ENCODE assay signal across 8 cellular contexts in genomic region chr2:96022701-96023522, GRCh38. TPM values are rescaled to one million over a fixed set of nuclear protein-coding genes. Genes with fewer than 3 reads are reported as not detected.
DNase-seq lines count a peak whose midpoint lies in the region; ATAC-seq, FAIRE-seq and TF ChIP-seq lines count a peak whose summit lies in the region.
"Not testable (repeated sequence)": the region's sequence is repeated elsewhere in the genome, so short reads cannot be mapped to it uniquely, and the experiment has no call there.

No MANE protein-coding gene starts in this region.

- not testable (repeated sequence) for H3K4me3 ChIP-seq in CD8-positive, alpha-beta T cell (ENCODE audit: low read depth, low read length); astrocyte of the spinal cord (ENCODE audit: low read depth, low read length); neutrophil (ENCODE audit: low read depth in 1 of 2, low read length in 1 of 2)

- peak; percentile 63 for TF ChIP-seq CTCF in CD8-positive, alpha-beta T cell (IDR thresholded peaks at IDR 0.05)
- peak; percentile 80 for TF ChIP-seq CTCF in astrocyte of the spinal cord (IDR thresholded peaks at IDR 0.05; ENCODE audit: low read depth, low read length)
- TF ChIP-seq CTCF in neutrophil (IDR thresholded peaks at IDR 0.05), result peak; percentile 60

- in situ Hi-C loops in astrocyte of the spinal cord (cut with HindIII; ENCODE audit: low sequenced_read_pairs), result not testable (repeated sequence)

- DNase-seq in CD8-positive, alpha-beta T cell, result peak; percentile 38 to 84 (median 57)
- DNase-seq in HTR-8/SVneo (ENCODE audit: insufficient read length, low spot score) (peak; percentile 85), astrocyte of the spinal cord (ENCODE audit: low read depth, low spot score) (peak; percentile 71), head of caudate nucleus (peak; percentile 80 to 96 (median 91))
- DNase-seq in activated CD4-positive, CD25-positive, alpha-beta regulatory T cell treated with anti-CD3 and anti-CD28 coated beads, Interleukin-2, amount 50 U/mL, for 72 hours, result peak; percentile 79
- DNase-seq in stimulated activated CD8-positive, alpha-beta memory T cell treated with anti-CD3 and anti-CD28 coated beads, Interleukin-4, amount 100 ng/mL, for 1 hour (ENCODE audit: low read depth in 2 of 2, low spot score in 1 of 2), result peak; percentile 31 to 38

- H3K27me3 ChIP-seq in CD8-positive, alpha-beta T cell (ENCODE audit: insufficient read depth, low read length); neutrophil: not testable (repeated sequence)

- not testable (repeated sequence) for H3K36me3 Mint-ChIP-seq in CD8-positive, alpha-beta T cell

- intact Hi-C loops in CD8-positive, alpha-beta T cell (cut with DNase I, micrococcal nuclease), result loop anchor here in 1 of 2 experiments (10.0 kb wide), 1 partner anchor 152 kb away; no protein-coding TSS in a partner anchor
- intact Hi-C loops in head of caudate nucleus (cut with DNase I), result loop anchor here (10.0 kb wide), 2 partner anchors 92 to 152 kb away; partner anchors contain the start of gene ADRA2B

- H3K36me3 ChIP-seq in CD8-positive, alpha-beta T cell (ENCODE audit: insufficient read depth, low read length); neutrophil: not testable (repeated sequence)

- not testable (repeated sequence) for H3K9me3 ChIP-seq in CD8-positive, alpha-beta T cell (ENCODE audit: low read length); neutrophil

- H3K9me3 Mint-ChIP-seq in CD8-positive, alpha-beta T cell, result not testable (repeated sequence)

- H3K4me3 Mint-ChIP-seq in CD8-positive, alpha-beta T cell, result not testable (repeated sequence)

- H3K4me1 ChIP-seq in CD8-positive, alpha-beta T cell (ENCODE audit: insufficient read depth, low read length); neutrophil (ENCODE audit: control insufficient read depth in 1 of 2, insufficient read depth in 1 of 2, low read depth in 1 of 2, low read length in 1 of 2): not testable (repeated sequence)

- not testable (repeated sequence) for H3K4me1 Mint-ChIP-seq in CD8-positive, alpha-beta T cell (ENCODE audit: low read depth)

- CTCF ChIA-PET in CD8-positive, alpha-beta T cell (lab: Charles Lee), result interaction anchor here (0.8 to 2.8 kb wide), 11 partner anchors 11 to 178 kb away, joined by 3 to 19 read pairs (median 4); partner anchors contain the start of genes ADRA2B and ASTL

- not testable (repeated sequence) for H3K27ac Mint-ChIP-seq in CD8-positive, alpha-beta T cell

- H3K27me3 Mint-ChIP-seq in CD8-positive, alpha-beta T cell (ENCODE audit: low read depth), result not testable (repeated sequence)

- peak; percentile 82 for FAIRE-seq in HTR-8/SVneo (lab: Jason Lieb, UNC)

- not testable (repeated sequence) for H3K27ac ChIP-seq in CD8-positive, alpha-beta T cell (ENCODE audit: low read depth, low read length); neutrophil

- peak; percentile 94 for ATAC-seq in CD8-positive, alpha-beta T cell
- ATAC-seq in GM21576 (IDR thresholded peaks at IDR 0.05; ENCODE audit: unreplicated experiment), result peak; percentile 74

- POLR2A ChIA-PET in CD8-positive, alpha-beta T cell (lab: Charles Lee), result not testable (repeated sequence)

RNA-seq across cellular contexts. Expression of gene GPAT2, which starts 11.8 kb away (rescaled TPM):
- total RNA-seq in CD8-positive, alpha-beta T cell, result 1 to 10 TPM in 1 of 2 experiments, under 1 TPM in 1; 0.98 to 2.0 TPM

RNA-seq across cellular contexts. Expression of gene ANKRD36C, which starts 31.3 kb away (rescaled TPM):
- total RNA-seq in CD8-positive, alpha-beta T cell, result 10 to 100 TPM; 73.4 to 73.6 TPM

Comparison
In these comparisons a context has a peak if more than half of its experiments do, and no peak if none do; other contexts are left out.
1. DNase-seq: peak in every context shown above with its lines; median percentile 91 in head of caudate nucleus; 85 in HTR-8/SVneo; 79 in activated CD4-positive, CD25-positive, alpha-beta regulatory T cell treated with anti-CD3 and anti-CD28 coated beads, Interleukin-2, amount 50 U/mL, for 72 hours; 71 in astrocyte of the spinal cord; 57 in CD8-positive, alpha-beta T cell; 34 in stimulated activated CD8-positive, alpha-beta memory T cell treated with anti-CD3 and anti-CD28 coated beads, Interleukin-4, amount 100 ng/mL, for 1 hour.